In genomic region chr19:698529-698928, GRCh38 we compare ENCODE assay signal across 14 cellular contexts. TPM values are rescaled to one million over a fixed set of nuclear protein-coding genes. Genes with fewer than 3 reads are reported as not detected.
"Had no signal": no experiment of that assay in that cellular context is flagged by ENCODE, and none has a peak within 500 bp of the region (broad histone marks: within the 10 kb centered on the region; RNA-seq: fewer than 3 reads in every experiment).

No MANE protein-coding gene starts in this region.

RNA-seq across cellular contexts. Expression of gene PRSS57, which starts 3.3 kb away (rescaled TPM):
- total RNA-seq: activated B cell treated with CpG ODN at 0.5 μM for 24 hours; activated CD4-positive, alpha-beta memory T cell treated with anti-CD3 and anti-CD28 coated beads for 36 hours; activated CD4-positive, alpha-beta memory T cell treated with anti-CD3 and anti-CD28 coated beads, Interleukin-2, amount 10 ng/mL, durations not matched to agents 7 days and 5 days; activated CD4-positive, alpha-beta T cell treated with anti-CD3 and anti-CD28 coated beads for 36 hours; activated CD4-positive, alpha-beta T cell treated with anti-CD3 and anti-CD28 coated beads, Interleukin-2, amount 10 ng/mL, durations not matched to agents 24 days and 14 days; activated CD4-positive, alpha-beta T cell treated with anti-CD3 and anti-CD28 coated beads, Interleukin-2, amount 10 ng/mL, durations not matched to agents 7 days and 5 days; activated CD8-positive, alpha-beta memory T cell treated with anti-CD3 and anti-CD28 coated beads for 36 hours; activated CD8-positive, alpha-beta T cell treated with anti-CD3 and anti-CD28 coated beads for 36 hours; activated CD8-positive, alpha-beta T cell treated with anti-CD3 and anti-CD28 coated beads, Interleukin-2, amount 10 ng/mL, durations not matched to agents 7 days and 5 days; T-helper 1 cell treated with Interleukin-12 subunit alpha and Interleukin-12 subunit beta and Interleukin-4 antibody, amounts not matched to agents 30 ng/mL and 1 ng/mL, for 36 hours; T-helper 17 cell; T-helper 2 cell treated with Interferon-gamma antibody and Interleukin-4, amounts not matched to agents 100 ng/mL and 5 ng/mL, for 36 hours; WTC11 had no signal

RNA-seq across cellular contexts. Expression of gene PALM, which starts 10.2 kb away (rescaled TPM):
- total RNA-seq: activated B cell treated with CpG ODN at 0.5 μM for 24 hours; activated CD4-positive, alpha-beta memory T cell treated with anti-CD3 and anti-CD28 coated beads, Interleukin-2, amount 10 ng/mL, durations not matched to agents 7 days and 5 days; activated CD4-positive, alpha-beta T cell treated with anti-CD3 and anti-CD28 coated beads, Interleukin-2, amount 10 ng/mL, durations not matched to agents 24 days and 14 days; activated CD4-positive, alpha-beta T cell treated with anti-CD3 and anti-CD28 coated beads, Interleukin-2, amount 10 ng/mL, durations not matched to agents 7 days and 5 days; activated CD8-positive, alpha-beta memory T cell treated with anti-CD3 and anti-CD28 coated beads, Interleukin-2, amount 10 ng/mL, durations not matched to agents 7 days and 5 days; activated CD8-positive, alpha-beta T cell treated with anti-CD3 and anti-CD28 coated beads, Interleukin-2, amount 10 ng/mL, durations not matched to agents 7 days and 5 days; T-helper 1 cell treated with Interleukin-12 subunit alpha and Interleukin-12 subunit beta and Interleukin-4 antibody, amounts not matched to agents 30 ng/mL and 1 ng/mL, for 36 hours; T-helper 17 cell; T-helper 2 cell treated with Interferon-gamma antibody and Interleukin-4, amounts not matched to agents 100 ng/mL and 5 ng/mL, for 36 hours had no signal

RNA-seq across cellular contexts. Expression of gene MISP, which starts 52.4 kb away (rescaled TPM):
- total RNA-seq: activated B cell treated with CpG ODN at 0.5 μM for 24 hours; activated CD4-positive, alpha-beta memory T cell treated with anti-CD3 and anti-CD28 coated beads for 36 hours; activated CD4-positive, alpha-beta memory T cell treated with anti-CD3 and anti-CD28 coated beads, Interleukin-2, amount 10 ng/mL, durations not matched to agents 7 days and 5 days; activated CD4-positive, alpha-beta T cell treated with anti-CD3 and anti-CD28 coated beads, Interleukin-2, amount 10 ng/mL, durations not matched to agents 24 days and 14 days; activated CD4-positive, alpha-beta T cell treated with anti-CD3 and anti-CD28 coated beads, Interleukin-2, amount 10 ng/mL, durations not matched to agents 7 days and 5 days; activated CD8-positive, alpha-beta memory T cell treated with anti-CD3 and anti-CD28 coated beads for 36 hours; activated CD8-positive, alpha-beta memory T cell treated with anti-CD3 and anti-CD28 coated beads, Interleukin-2, amount 10 ng/mL, durations not matched to agents 7 days and 5 days; activated CD8-positive, alpha-beta T cell treated with anti-CD3 and anti-CD28 coated beads for 36 hours; activated CD8-positive, alpha-beta T cell treated with anti-CD3 and anti-CD28 coated beads, Interleukin-2, amount 10 ng/mL, durations not matched to agents 7 days and 5 days; T-helper 1 cell treated with Interleukin-12 subunit alpha and Interleukin-12 subunit beta and Interleukin-4 antibody, amounts not matched to agents 30 ng/mL and 1 ng/mL, for 36 hours; T-helper 17 cell; T-helper 2 cell treated with Interferon-gamma antibody and Interleukin-4, amounts not matched to agents 100 ng/mL and 5 ng/mL, for 36 hours had no signal
